ENCODE assay signal across 8 cellular contexts in the genomic region with DNA sequence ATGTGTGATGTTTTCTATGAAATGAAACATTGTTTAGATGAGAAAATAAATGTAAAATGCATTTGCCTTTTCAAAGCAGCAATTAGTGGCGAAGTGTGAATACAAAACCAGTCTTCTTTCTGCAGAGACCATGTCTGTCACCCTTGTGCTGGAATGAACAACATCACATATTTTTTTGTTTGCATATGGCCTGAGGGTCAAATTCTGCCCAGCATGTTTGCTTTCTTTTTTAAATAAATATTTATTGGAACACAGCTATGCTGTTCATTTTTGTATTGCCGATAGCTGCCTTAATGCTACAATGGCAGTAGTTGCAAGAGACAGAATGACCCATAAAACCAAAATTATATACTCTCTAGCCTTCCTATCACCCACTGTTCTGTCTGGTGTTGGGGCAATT.
"Had no signal": no experiment of that assay in that cellular context is flagged by ENCODE, and none has a peak within 500 bp of the region (broad histone marks: within the 10 kb centered on the region; RNA-seq: fewer than 3 reads in every experiment).

No MANE protein-coding gene starts in this region.

- H3K4me2 ChIP-seq: KMS-11 had no signal

- H3K27me3 Mint-ChIP-seq: IgD-negative memory B cell had no signal

- H3K4me1 ChIP-seq: HAP-1 had no signal

- H3K4me3 ChIP-seq: HAP-1 had no signal

- H3K36me3 ChIP-seq: HAP-1 had no signal

- H3K9ac ChIP-seq: KMS-11 had no signal

- H3K27ac Mint-ChIP-seq: HFFc6, IgD-negative memory B cell had no signal

- H3K4me3 Mint-ChIP-seq: HFFc6, IgD-negative memory B cell had no signal

- H3K27ac ChIP-seq: KMS-11 had no signal

- DNase-seq: GOT3, H7, HFFc6, KBM-7 had no signal

- ATAC-seq: HCT116 had no signal

- H3K4me1 Mint-ChIP-seq: IgD-negative memory B cell had no signal
